ENCODE assay signal across 8 cellular contexts in genomic region chr10:115706482-115707076, GRCh38.
DNase-seq lines count a peak whose midpoint lies in the region; ATAC-seq, FAIRE-seq and TF ChIP-seq lines count a peak whose summit lies in the region.

No MANE protein-coding gene starts in this region.

- H3K4me1 ChIP-seq in HepG2 (ENCODE audit: insufficient read depth, low read length), result no peaks in the 10 kb centered on the region

- no peaks in the 10 kb centered on the region for H3K36me3 Mint-ChIP-seq in WTC11

- H3K9me3 ChIP-seq in HepG2 (ENCODE audit: low read length), result no peaks in the 10 kb centered on the region

- H2AFZ ChIP-seq in HepG2 (ENCODE audit: low read length), result no peak overlapping the region

- POLR2A ChIA-PET in WTC11 (lab: Charles Lee) (no interaction called here), HepG2 (lab: Yijun Ruan, JAX) (no interaction called here)

- in situ Hi-C loops in HepG2 (cut with HindIII; ENCODE audit: extremely low pct_ligation_motif_present, low pct_unique_long_range_greater_than_20kb), result loop anchor here (10.0 kb wide), 1 partner anchor 578 kb away; no protein-coding TSS in a partner anchor

- no peaks in the 10 kb centered on the region for H3K36me3 ChIP-seq in HepG2 (replicated peaks in 1 of 2; ENCODE audit: control insufficient read depth in 1 of 2, insufficient read depth in 2 of 2, low read length in 2 of 2)

- intact Hi-C loops in HepG2 (cut with micrococcal nuclease; ENCODE audit: unreplicated experiment), result loop anchor here (1.0 kb wide), 1 partner anchor 680 kb away; no protein-coding TSS in a partner anchor

- no peak for TF ChIP-seq EP300 in HepG2 (IDR thresholded peaks at IDR 0.05; ENCODE audit: low read depth in 2 of 2, low read length in 2 of 2)
- no peak for TF ChIP-seq EP300 in HepG2 (CRISPR knock-in tag; IDR thresholded peaks at IDR 0.05; ENCODE audit: borderline replicate concordance)

- no peak for TF ChIP-seq POLR2A in HepG2 (IDR thresholded peaks at IDR 0.05; ENCODE audit: insufficient read depth in 1 of 2, low read depth in 2 of 2, low read length in 2 of 2)

- 42% methylated on average over 2 of the region's 2 CpGs for WGBS in HepG2 (ENCODE audit: low lambda C conversion rate)

- peak; percentile 59 for ATAC-seq in HG03342 (IDR thresholded peaks at IDR 0.05; ENCODE audit: unreplicated experiment)
- peak; percentile 55; the same call in 1 of the 2 replicates for ATAC-seq in WTC11
- no peak for ATAC-seq in HepG2
- ATAC-seq in GM21576 (IDR thresholded peaks at IDR 0.05; ENCODE audit: unreplicated experiment), result no peak
- no peak for ATAC-seq in HG03460 (IDR thresholded peaks at IDR 0.05; ENCODE audit: unreplicated experiment)
- ATAC-seq in HG03045 (IDR thresholded peaks at IDR 0.05; ENCODE audit: unreplicated experiment), result no peak

- no peak overlapping the region for H3K4me3 ChIP-seq in HepG2 (replicated peaks in 1 of 3; ENCODE audit: insufficient read depth in 1 of 3, low read depth in 2 of 3, low read length in 3 of 3)

- no peaks in the 10 kb centered on the region for H4K20me1 ChIP-seq in HepG2 (ENCODE audit: insufficient read depth, low read length)

- no peak overlapping the region for H3K27ac ChIP-seq in HepG2 (ENCODE audit: extremely low read length, insufficient read depth, low read length)

- CTCF ChIA-PET in WTC11 (lab: Charles Lee) (interaction anchor here (0.6 to 1.1 kb wide), 3 partner anchors 93 to 581 kb away, joined by 4 to 6 read pairs (median 6); no protein-coding TSS in a partner anchor), HepG2 (lab: Yijun Ruan, JAX; ENCODE audit: low intra/inter-chr PET ratio, low total read pairs) (interaction anchor here (1.5 kb wide), 1 partner anchor 581 kb away, joined by 14 read pairs; no protein-coding TSS in a partner anchor)

- no peaks in the 10 kb centered on the region for H3K27me3 Mint-ChIP-seq in WTC11 (ENCODE audit: low read depth)

- H3K4me2 ChIP-seq in HepG2 (ENCODE audit: low read depth, low read length), result no peak overlapping the region

- TF ChIP-seq CTCF in WTC11 (IDR thresholded peaks at IDR 0.05) (no peak; the same call in 1 of the 2 replicates), HepG2 (CRISPR knock-in tag; IDR thresholded peaks at IDR 0.05) (peak; percentile 38; the same call in 1 of the 2 replicates)

- no peaks in the 10 kb centered on the region for H3K9me3 Mint-ChIP-seq in WTC11

- H3K79me2 ChIP-seq in HepG2 (ENCODE audit: insufficient read depth, low read length), result no peaks in the 10 kb centered on the region

- H3K27ac Mint-ChIP-seq in WTC11, result no peak overlapping the region

- no TSS peak for BruUV-seq in HepG2 (replicated peaks; lab: Mats Ljungman, UMichigan)

- H3K4me3 Mint-ChIP-seq in WTC11, result no peak overlapping the region

- no peaks in the 10 kb centered on the region for H3K27me3 ChIP-seq in HepG2 (ENCODE audit: control insufficient read depth in 1 of 2, insufficient read depth in 2 of 2, low read length in 2 of 2)

- DNase-seq in COR-L47 (lab: John Stamatoyannopoulos, UW), result peak; percentile 12
- DNase-seq in WTC11 (ENCODE audit: low spot score), result no peak
- DNase-seq in HepG2 (ENCODE audit: low spot score), result peak; percentile 1
- DNase-seq in T1000 (lab: John Stamatoyannopoulos, UW), result no peak

- H3K9ac ChIP-seq in HepG2 (ENCODE audit: insufficient read depth, low read depth, low read length), result no peak overlapping the region

- H3K4me1 Mint-ChIP-seq in WTC11, result no peaks in the 10 kb centered on the region; the same call in 1 of the 2 replicates

- no peak for TF ChIP-seq RAD21 in HepG2 (CRISPR knock-in tag; IDR thresholded peaks at IDR 0.05)

- FAIRE-seq in HepG2 (lab: Jason Lieb, UNC), result peak; percentile 34

TF ChIP-seq in WTC11, 78 proteins besides CTCF, POLR2A, EP300 and RAD21 (continues in another document):
- TF ChIP-seq CREM (CRISPR knock-in tag; IDR thresholded peaks at IDR 0.05) (no peak), ZNF138 (CRISPR knock-in tag; conservative IDR thresholded peaks at IDR 0.05) (no peak), SMAD3 (CRISPR knock-in tag; IDR thresholded peaks at IDR 0.05; ENCODE audit: borderline replicate concordance) (no peak), SP1 (CRISPR knock-in tag; conservative IDR thresholded peaks at IDR 0.05) (no peak), IRF2 (CRISPR knock-in tag; IDR thresholded peaks at IDR 0.05; ENCODE audit: borderline replicate concordance, low read depth) (no peak), GTF2I (CRISPR knock-in tag; conservative IDR thresholded peaks at IDR 0.05) (no peak), USF2 (CRISPR knock-in tag; IDR thresholded peaks at IDR 0.05) (no peak), ESRRA (CRISPR knock-in tag; IDR thresholded peaks at IDR 0.05; ENCODE audit: borderline replicate concordance) (no peak), JAZF1 (CRISPR knock-in tag; IDR thresholded peaks at IDR 0.05) (no peak), GRHL2 (CRISPR knock-in tag; IDR thresholded peaks at IDR 0.05; ENCODE audit: insufficient replicate concordance, severe bottlenecking) (no peak)
- TF ChIP-seq, protein P1, sequence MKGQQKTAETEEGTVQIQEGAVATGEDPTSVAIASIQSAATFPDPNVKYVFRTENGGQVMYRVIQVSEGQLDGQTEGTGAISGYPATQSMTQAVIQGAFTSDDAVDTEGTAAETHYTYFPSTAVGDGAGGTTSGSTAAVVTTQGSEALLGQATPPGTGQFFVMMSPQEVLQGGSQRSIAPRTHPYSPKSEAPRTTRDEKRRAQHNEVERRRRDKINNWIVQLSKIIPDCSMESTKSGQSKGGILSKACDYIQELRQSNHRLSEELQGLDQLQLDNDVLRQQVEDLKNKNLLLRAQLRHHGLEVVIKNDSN (CRISPR knock-in tag; IDR thresholded peaks at IDR 0.05), result no peak
- TF ChIP-seq, protein P2, sequence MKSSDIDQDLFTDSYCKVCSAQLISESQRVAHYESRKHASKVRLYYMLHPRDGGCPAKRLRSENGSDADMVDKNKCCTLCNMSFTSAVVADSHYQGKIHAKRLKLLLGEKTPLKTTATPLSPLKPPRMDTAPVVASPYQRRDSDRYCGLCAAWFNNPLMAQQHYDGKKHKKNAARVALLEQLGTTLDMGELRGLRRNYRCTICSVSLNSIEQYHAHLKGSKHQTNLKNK (CRISPR knock-in tag; IDR thresholded peaks at IDR 0.05), result no peak

TF ChIP-seq in HepG2, 621 proteins besides CTCF, POLR2A, EP300 and RAD21:
- TF ChIP-seq, protein P3, sequence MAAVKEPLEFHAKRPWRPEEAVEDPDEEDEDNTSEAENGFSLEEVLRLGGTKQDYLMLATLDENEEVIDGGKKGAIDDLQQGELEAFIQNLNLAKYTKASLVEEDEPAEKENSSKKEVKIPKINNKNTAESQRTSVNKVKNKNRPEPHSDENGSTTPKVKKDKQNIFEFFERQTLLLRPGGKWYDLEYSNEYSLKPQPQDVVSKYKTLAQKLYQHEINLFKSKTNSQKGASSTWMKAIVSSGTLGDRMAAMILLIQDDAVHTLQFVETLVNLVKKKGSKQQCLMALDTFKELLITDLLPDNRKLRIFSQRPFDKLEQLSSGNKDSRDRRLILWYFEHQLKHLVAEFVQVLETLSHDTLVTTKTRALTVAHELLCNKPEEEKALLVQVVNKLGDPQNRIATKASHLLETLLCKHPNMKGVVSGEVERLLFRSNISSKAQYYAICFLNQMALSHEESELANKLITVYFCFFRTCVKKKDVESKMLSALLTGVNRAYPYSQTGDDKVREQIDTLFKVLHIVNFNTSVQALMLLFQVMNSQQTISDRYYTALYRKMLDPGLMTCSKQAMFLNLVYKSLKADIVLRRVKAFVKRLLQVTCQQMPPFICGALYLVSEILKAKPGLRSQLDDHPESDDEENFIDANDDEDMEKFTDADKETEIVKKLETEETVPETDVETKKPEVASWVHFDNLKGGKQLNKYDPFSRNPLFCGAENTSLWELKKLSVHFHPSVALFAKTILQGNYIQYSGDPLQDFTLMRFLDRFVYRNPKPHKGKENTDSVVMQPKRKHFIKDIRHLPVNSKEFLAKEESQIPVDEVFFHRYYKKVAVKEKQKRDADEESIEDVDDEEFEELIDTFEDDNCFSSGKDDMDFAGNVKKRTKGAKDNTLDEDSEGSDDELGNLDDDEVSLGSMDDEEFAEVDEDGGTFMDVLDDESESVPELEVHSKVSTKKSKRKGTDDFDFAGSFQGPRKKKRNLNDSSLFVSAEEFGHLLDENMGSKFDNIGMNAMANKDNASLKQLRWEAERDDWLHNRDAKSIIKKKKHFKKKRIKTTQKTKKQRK (IDR thresholded peaks at IDR 0.05; ENCODE audit: low read length), result no peak
- TF ChIP-seq ZNF280D (CRISPR knock-in tag; IDR thresholded peaks at IDR 0.05) (no peak), STAG1 (CRISPR knock-in tag; IDR thresholded peaks at IDR 0.05) (peak; percentile 36; the same call in 1 of the 2 replicates), ZNF598 (CRISPR knock-in tag; IDR thresholded peaks at IDR 0.05; ENCODE audit: borderline replicate concordance) (no peak), SMC3 (IDR thresholded peaks at IDR 0.05; ENCODE audit: low read length) (peak; percentile 23; the same call in 1 of the 2 replicates)
TF ChIP-seq in HepG2: peak in this region for 2.

Comparison
In these comparisons a context has a peak if more than half of its experiments do, and no peak if none do; other contexts are left out.
1. DNase-seq: peak in COR-L47 (single experiment) and HepG2 (single experiment); none in WTC11 (single experiment) and T1000 (single experiment).
2. ATAC-seq: peak in HG03342 (single experiment) and WTC11 (single experiment); none in HepG2 (single experiment), GM21576 (single experiment), HG03460 (single experiment) and HG03045 (single experiment).